29 cellular contexts compared by ENCODE assay signal in the genomic region with DNA sequence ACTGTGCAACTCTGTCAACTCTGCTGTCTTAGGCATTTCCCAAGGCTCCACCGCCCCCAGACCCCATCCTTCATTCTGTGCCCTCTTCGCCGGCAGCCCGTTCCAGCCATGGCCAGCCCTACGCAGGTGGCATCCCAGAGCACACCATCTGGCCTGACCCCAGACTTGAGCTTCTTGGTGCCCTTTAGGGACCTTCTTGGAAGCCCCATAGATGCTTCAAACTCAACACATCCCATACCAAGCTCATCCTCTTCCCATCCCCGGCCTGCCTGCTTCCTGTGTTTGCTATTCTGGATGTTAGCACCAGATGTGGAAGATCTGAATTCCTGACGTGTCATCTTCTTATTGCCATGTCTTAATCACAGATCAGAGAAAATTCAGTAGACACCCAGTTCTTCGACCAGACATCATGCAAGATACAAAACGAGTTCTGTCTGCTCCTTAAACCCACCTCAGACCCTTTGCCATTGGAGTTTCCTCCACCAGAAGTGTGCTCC. TPM values are rescaled to one million over a fixed set of nuclear protein-coding genes. Genes with fewer than 3 reads are reported as not detected.
"Had no signal": no experiment of that assay in that cellular context is flagged by ENCODE, and none has a peak within 500 bp of the region (broad histone marks: within the 10 kb centered on the region; RNA-seq: fewer than 3 reads in every experiment).

No MANE protein-coding gene starts in this region.

- H3K27me3 Mint-ChIP-seq: activated CD8-positive, alpha-beta T cell treated with anti-CD3 and anti-CD28 coated beads for 36 hours; activated naive CD8-positive, alpha-beta T cell; activated naive CD8-positive, alpha-beta T cell treated with anti-CD3 and anti-CD28 coated beads, Interleukin-2, amount 50 U/mL, for 24 hours; activated T-cell treated with anti-CD3 and anti-CD28 coated beads, Interleukin-2, amount 50 U/mL, for 24 hours had no signal

- ATAC-seq: activated CD8-positive, alpha-beta T cell treated with anti-CD3 and anti-CD28 coated beads for 36 hours; activated naive CD8-positive, alpha-beta T cell treated with anti-CD3 and anti-CD28 coated beads, Interleukin-2, amount 50 U/mL, for 24 hours; Panc1 had no signal

- H3K4me1 ChIP-seq: SJCRH30 had no signal

- H3K36me3 ChIP-seq: MG63, SJCRH30 had no signal

- H3K27ac ChIP-seq: SJCRH30, SK-N-MC had no signal

- H3K4me1 Mint-ChIP-seq: activated CD4-positive, alpha-beta T cell treated with anti-CD3 and anti-CD28 coated beads, Interleukin-2, amount 10 ng/mL, durations not matched to agents 24 days and 14 days; activated naive CD8-positive, alpha-beta T cell treated with anti-CD3 and anti-CD28 coated beads, Interleukin-2, amount 50 U/mL, for 24 hours had no signal

- DNase-seq: activated CD4-positive, alpha-beta T cell treated with anti-CD3 and anti-CD28 coated beads, Interleukin-2, amount 10 ng/mL, durations not matched to agents 24 days and 14 days; activated CD4-positive, alpha-beta T cell treated with anti-CD3 and anti-CD28 coated beads, Interleukin-2, amount 50 U/mL, for 4 hours; activated CD8-positive, alpha-beta T cell treated with anti-CD3 and anti-CD28 coated beads for 36 hours; activated naive CD4-positive, alpha-beta T cell treated with anti-CD3 and anti-CD28 coated beads, Interleukin-2, amount 10 ng/mL, durations not matched to agents 7 days and 5 days; activated naive CD8-positive, alpha-beta T cell treated with anti-CD3 and anti-CD28 coated beads, Interleukin-2, amount 50 U/mL, for 24 hours; anterior cingulate cortex; Kasumi-1; KG1; NCI-H1048; NCI-H1105 treated with DMSO at 0.1 percent for 48 hours; NCI-H1436; NCI-H1694; NCI-H1930; NCI-H2081 treated with DMSO at 0.1 percent for 48 hours; NCI-H345; NCI-H524 treated with DMSO at 0.1 percent for 48 hours; SHP77; SJCRH30; T1000 had no signal

- H3K36me3 Mint-ChIP-seq: activated naive CD4-positive, alpha-beta T cell treated with anti-CD3 and anti-CD28 coated beads, Interleukin-2, amount 10 ng/mL, durations not matched to agents 7 days and 5 days; brain had no signal

- H3K27me3 ChIP-seq: MG63 had no signal

- H3K9me3 Mint-ChIP-seq: activated CD4-positive, alpha-beta T cell treated with anti-CD3 and anti-CD28 coated beads, Interleukin-2, amount 10 ng/mL, durations not matched to agents 24 days and 14 days; activated CD8-positive, alpha-beta T cell treated with anti-CD3 and anti-CD28 coated beads for 36 hours; activated naive CD4-positive, alpha-beta T cell treated with anti-CD3 and anti-CD28 coated beads, Interleukin-2, amount 10 ng/mL, durations not matched to agents 7 days and 5 days; activated naive CD8-positive, alpha-beta T cell treated with anti-CD3 and anti-CD28 coated beads, Interleukin-2, amount 50 U/mL, for 24 hours; activated T-cell treated with anti-CD3 and anti-CD28 coated beads, Interleukin-2, amount 50 U/mL, for 24 hours; activated T-helper 2 cell treated with anti-CD3 and anti-CD28 coated beads, Interferon-gamma antibody, Interleukin-2, Interleukin-4, amounts not matched to agents 10 μg/mL and 5 μg/mL and 100 μg/mL, durations not matched to agents 14 hours and 24 hours and 36 hours; brain had no signal

- H3K27ac Mint-ChIP-seq: activated CD4-positive, alpha-beta T cell treated with anti-CD3 and anti-CD28 coated beads, Interleukin-2, amount 10 ng/mL, durations not matched to agents 24 days and 14 days; activated CD8-positive, alpha-beta T cell treated with anti-CD3 and anti-CD28 coated beads for 36 hours; activated naive CD4-positive, alpha-beta T cell treated with anti-CD3 and anti-CD28 coated beads, Interleukin-2, amount 10 ng/mL, durations not matched to agents 7 days and 5 days; activated naive CD8-positive, alpha-beta T cell; activated naive CD8-positive, alpha-beta T cell treated with anti-CD3 and anti-CD28 coated beads, Interleukin-2, amount 50 U/mL, for 24 hours; activated T-cell treated with anti-CD3 and anti-CD28 coated beads, Interleukin-2, amount 50 U/mL, for 24 hours; activated T-helper 2 cell treated with anti-CD3 and anti-CD28 coated beads, Interferon-gamma antibody, Interleukin-2, Interleukin-4, amounts not matched to agents 10 μg/mL and 5 μg/mL and 100 μg/mL, durations not matched to agents 14 hours and 24 hours and 36 hours; brain had no signal

- H3K4me3 Mint-ChIP-seq: activated CD4-positive, alpha-beta T cell treated with anti-CD3 and anti-CD28 coated beads, Interleukin-2, amount 10 ng/mL, durations not matched to agents 24 days and 14 days; activated CD8-positive, alpha-beta T cell treated with anti-CD3 and anti-CD28 coated beads for 36 hours; activated naive CD4-positive, alpha-beta T cell treated with anti-CD3 and anti-CD28 coated beads, Interleukin-2, amount 10 ng/mL, durations not matched to agents 7 days and 5 days; activated naive CD8-positive, alpha-beta T cell; activated naive CD8-positive, alpha-beta T cell treated with anti-CD3 and anti-CD28 coated beads, Interleukin-2, amount 50 U/mL, for 24 hours; activated T-cell treated with anti-CD3 and anti-CD28 coated beads, Interleukin-2, amount 50 U/mL, for 24 hours; brain had no signal

- H3K9me3 ChIP-seq: MG63, SJCRH30 had no signal

- FAIRE-seq: bronchial epithelial cell had no signal

- H3K4me3 ChIP-seq: MG63, SJCRH30, SK-N-MC had no signal

RNA-seq across cellular contexts. Expression of a gene that starts 51.9 kb away (rescaled TPM):
- total RNA-seq: activated CD8-positive, alpha-beta memory T cell treated with anti-CD3 and anti-CD28 coated beads for 36 hours; activated CD8-positive, alpha-beta T cell treated with anti-CD3 and anti-CD28 coated beads for 36 hours; bronchial epithelial cell; SJCRH30; T-helper 1 cell treated with Interleukin-12 subunit alpha and Interleukin-12 subunit beta and Interleukin-4 antibody, amounts not matched to agents 30 ng/mL and 1 ng/mL, for 36 hours had no signal
